In genomic region chr14:52268191-52269061, GRCh38 we compare ENCODE assay signal across 8 cellular contexts. TPM values are rescaled to one million over a fixed set of nuclear protein-coding genes. Genes with fewer than 3 reads are reported as not detected.
DNase-seq lines count a peak whose midpoint lies in the region; ATAC-seq and TF ChIP-seq lines count a peak whose summit lies in the region.

No MANE protein-coding gene starts in this region.

- H2AFZ ChIP-seq in ACC112 (ENCODE audit: low read length, unreplicated experiment): peak overlapping the region; percentile 79

- no peaks in the 10 kb centered on the region for H3K79me2 ChIP-seq in ACC112 (ENCODE audit: control insufficient read depth, insufficient read depth, low read length, unreplicated experiment)

- intact Hi-C loops in dorsolateral prefrontal cortex (cut with DNase I): no loop called here
- intact Hi-C loops in vagina (cut with DNase I): loop anchor here (5.0 kb wide), 1 partner anchor 201 kb away; the partner anchor contains the start of gene NID2

- H3K27me3 ChIP-seq in ACC112 (ENCODE audit: insufficient read depth, low read length) (no peaks in the 10 kb centered on the region), dorsolateral prefrontal cortex (peaks cover 0 to 40% (median 26%) of the 10 kb centered on the region in 45 donors), vagina (no peaks in the 10 kb centered on the region)

- no peak for ATAC-seq in HG02884 (IDR thresholded peaks at IDR 0.05; ENCODE audit: unreplicated experiment)

- no peak overlapping the region for H3K27ac ChIP-seq in ACC112 (ENCODE audit: low read depth, low read length)
- H3K27ac ChIP-seq in dorsolateral prefrontal cortex: peak overlapping the region in 1 of 59 donors; percentile 28
- H3K27ac ChIP-seq in vagina: peak overlapping the region; percentile 10

- DNase-seq in NCI-H69 (lab: John Stamatoyannopoulos, UW) (peak; percentile 42), dorsolateral prefrontal cortex (peak in 1 of 10 donors; percentile 43), myocyte (ENCODE audit: low read depth) (peak; percentile 18), vagina (ENCODE audit: extremely low spot score in 2 of 2) (no peak), NCI-H526 treated with DMSO at 0.1 percent for 48 hours (lab: John Stamatoyannopoulos, UW) (no peak), GM10266 (ENCODE audit: extremely low spot score) (no peak)

- peak overlapping the region; percentile 87 for H3K4me3 ChIP-seq in ACC112 (ENCODE audit: low read depth, low read length)
- H3K4me3 ChIP-seq in dorsolateral prefrontal cortex: peak overlapping the region in 57 of 59 donors; percentile 9 to 66 (median 48)
- peak overlapping the region; percentile 47 to 52 for H3K4me3 ChIP-seq in vagina

- H3K36me3 ChIP-seq in ACC112 (ENCODE audit: insufficient read depth, low read length) (no peaks in the 10 kb centered on the region), vagina (no peaks in the 10 kb centered on the region)

- no peak for TF ChIP-seq POLR2A in vagina (IDR thresholded peaks at IDR 0.05)

- H3K9me3 ChIP-seq in vagina: no peaks in the 10 kb centered on the region

- H3K4me1 ChIP-seq in ACC112 (ENCODE audit: control insufficient read depth, insufficient read depth, low read length, unreplicated experiment) (peaks cover 27% of the 10 kb centered on the region), vagina (peaks cover 37% of the 10 kb centered on the region)

- no peak for TF ChIP-seq CTCF in dorsolateral prefrontal cortex (IDR thresholded peaks at IDR 0.05 in 54 of 56, conservative IDR thresholded peaks at IDR 0.05 in 2 of 56; ENCODE audit: low read depth in 1 of 56, partially characterized antibody in 56 of 56)
- no peak for TF ChIP-seq CTCF in vagina (IDR thresholded peaks at IDR 0.05)
- TF ChIP-seq CTCF in GM10266 (IDR thresholded peaks at IDR 0.05; ENCODE audit: control insufficient read depth, insufficient read depth, low read depth, missing control alignments): no peak

RNA-seq across cellular contexts. Expression of gene PTGDR, which starts 0.9 kb away (rescaled TPM):
- total RNA-seq in dorsolateral prefrontal cortex (1 to 10 TPM in 39 of 120 experiments, under 1 TPM in 72, not detected in 9; 0.14 to 5.2 (median 0.74) TPM), myocyte (0.16 TPM in 1 of 2 replicates, not detected in the other), vagina (1.2 TPM)
- polyA plus RNA-seq in myocyte (2012): not detected

RNA-seq across cellular contexts. Expression of gene PTGER2, which starts 45.7 kb away (rescaled TPM):
- total RNA-seq in dorsolateral prefrontal cortex (1 to 10 TPM in 6 of 120 experiments, under 1 TPM in 60, not detected in 54; 0.18 to 1.4 (median 0.40) TPM), myocyte (13.2 and 18.2 TPM in 2 replicates), vagina (10.3 TPM)
- 0.54 TPM for polyA plus RNA-seq in myocyte (2012)

Comparison
In these comparisons a context has a peak if more than half of its experiments do, and no peak if none do; other contexts are left out.
1. DNase-seq: peak in NCI-H69 (single experiment) and myocyte (single experiment); none in vagina (0 of 2), NCI-H526 treated with DMSO at 0.1 percent for 48 hours (single experiment) and GM10266 (single experiment).
2. Peak in every context shown above with its lines, with median percentiles within 50 percentile points of each other: H3K4me3 ChIP-seq.